Comparison of ENCODE assay signal across 8 cellular contexts in genomic region chr1:84298336-84298687, GRCh38. TPM values are rescaled to one million over a fixed set of nuclear protein-coding genes. Genes with fewer than 3 reads are reported as not detected.
A peak's percentile ranks its signal among the peaks of the same experiment; 100 is the strongest.
DNase-seq lines count a peak whose midpoint lies in the region; ATAC-seq lines count a peak whose summit lies in the region.

No MANE protein-coding gene starts in this region.

- H3K9ac ChIP-seq in mucosa of rectum (ENCODE audit: low read depth in 1 of 2, low read length in 2 of 2) (peak overlapping the region; percentile 90 to 100), subcutaneous abdominal adipose tissue (ENCODE audit: low read length in 5 of 5) (peak overlapping the region in 4 of 5 donors; percentile 21 to 92 (median 84))

- H3K4me3 ChIP-seq in esophagus (ENCODE audit: low read depth in 1 of 2, low read length in 2 of 2), result peak overlapping the region; percentile 68 to 96
- H3K4me3 ChIP-seq in mucosa of rectum (ENCODE audit: low read length in 2 of 2), result peak overlapping the region; percentile 88 to 96
- H3K4me3 ChIP-seq in subcutaneous abdominal adipose tissue (ENCODE audit: low read depth in 1 of 5, low read length in 5 of 5), result peak overlapping the region; percentile 79 to 98 (median 91)

- H3K36me3 ChIP-seq in esophagus (ENCODE audit: control insufficient read depth in 2 of 2, insufficient read depth in 2 of 2, low read length in 1 of 2) (no peaks in the 10 kb centered on the region), mucosa of rectum (ENCODE audit: control insufficient read depth in 2 of 2, insufficient read depth in 2 of 2, low read length in 2 of 2) (peaks cover 4 to 5% of the 10 kb centered on the region in 2 donors), subcutaneous abdominal adipose tissue (ENCODE audit: control insufficient read depth in 5 of 5, insufficient read depth in 5 of 5, low read length in 5 of 5) (no peaks in the 10 kb centered on the region)

- DNase-seq in Ammon's horn (ENCODE audit: low spot score) (peak; percentile 75), NCI-H774 (lab: John Stamatoyannopoulos, UW) (peak; percentile 42)
- peak; percentile 57 for DNase-seq in activated T-cell treated with anti-CD3 and anti-CD28 coated beads, Interleukin-2, amount 50 U/mL, for 1 hour

- 0 to 1% methylated on average over 33 to 34 of the region's 34 CpGs for WGBS in esophagus, 2 donors

- ATAC-seq in GM18520 (IDR thresholded peaks at IDR 0.05; ENCODE audit: unreplicated experiment) (peak; percentile 57), HG02973 (IDR thresholded peaks at IDR 0.05; ENCODE audit: unreplicated experiment) (peak; percentile 67)

- H3K4me1 ChIP-seq in esophagus (ENCODE audit: control insufficient read depth in 2 of 2, insufficient read depth in 2 of 2, low read length in 1 of 2) (no peaks in the 10 kb centered on the region), mucosa of rectum (ENCODE audit: control insufficient read depth in 2 of 2, insufficient read depth in 2 of 2, low read length in 2 of 2) (peaks cover 17 to 35% of the 10 kb centered on the region in 2 donors), subcutaneous abdominal adipose tissue (ENCODE audit: control insufficient read depth in 5 of 5, insufficient read depth in 5 of 5, low read length in 5 of 5) (peaks cover 2 to 49% (median 48%) of the 10 kb centered on the region in 5 donors)

- no peaks in the 10 kb centered on the region for H3K27me3 ChIP-seq in esophagus (ENCODE audit: control insufficient read depth in 1 of 2, insufficient read depth in 2 of 2, low read length in 2 of 2)
- no peaks in the 10 kb centered on the region for H3K27me3 ChIP-seq in mucosa of rectum (ENCODE audit: control insufficient read depth in 2 of 2, insufficient read depth in 2 of 2, low read length in 2 of 2)
- no peaks in the 10 kb centered on the region for H3K27me3 ChIP-seq in subcutaneous abdominal adipose tissue (ENCODE audit: control insufficient read depth in 5 of 5, insufficient read depth in 4 of 5, low read length in 5 of 5)

- H3K27ac ChIP-seq in esophagus (ENCODE audit: low read depth in 2 of 2, low read length in 1 of 2), result peak overlapping the region; percentile 41 to 90
- peak overlapping the region; percentile 96 to 98 for H3K27ac ChIP-seq in mucosa of rectum (ENCODE audit: low read depth in 2 of 2, low read length in 2 of 2)
- peak overlapping the region; percentile 74 for H3K27ac ChIP-seq in subcutaneous abdominal adipose tissue (ENCODE audit: low read depth, low read length)

- H3K9me3 ChIP-seq in esophagus (ENCODE audit: control insufficient read depth in 2 of 2, insufficient read depth in 1 of 2, low read depth in 1 of 2, low read length in 1 of 2) (no peaks in the 10 kb centered on the region), mucosa of rectum (ENCODE audit: control insufficient read depth in 2 of 2, low read length in 2 of 2) (peaks cover 0 to 3% of the 10 kb centered on the region in 2 donors), subcutaneous abdominal adipose tissue (ENCODE audit: control insufficient read depth in 5 of 5, low read length in 5 of 5) (peaks cover 0 to 8% (median 0%) of the 10 kb centered on the region in 5 donors)

RNA-seq across cellular contexts. Expression of gene SAMD13, which starts 3.2 kb away (rescaled TPM):
- polyA plus RNA-seq in esophagus, result under 1 TPM; 0.45 to 0.59 TPM

Comparison
In these comparisons a context has a peak if more than half of its experiments do, and no peak if none do; other contexts are left out.
1. Peak in every context shown above with its lines: DNase-seq, ATAC-seq, H3K4me3 ChIP-seq and H3K27ac ChIP-seq.